Comparison of ENCODE assay signal across 18 cellular contexts in genomic region chr1:91784191-91784590, GRCh38.
DNase-seq lines count a peak whose midpoint lies in the region; ATAC-seq, FAIRE-seq and TF ChIP-seq lines count a peak whose summit lies in the region.
"Had no signal": no experiment of that assay in that cellular context is flagged by ENCODE, and none has a peak within 500 bp of the region (broad histone marks: within the 10 kb centered on the region; RNA-seq: fewer than 3 reads in every experiment).

No MANE protein-coding gene starts in this region.

- CTCF ChIA-PET in HepG2 (lab: Yijun Ruan, JAX; ENCODE audit: low intra/inter-chr PET ratio, low total read pairs) = no interaction called here

- TF ChIP-seq EP300 in HepG2 (IDR thresholded peaks at IDR 0.05; ENCODE audit: low read depth in 2 of 2, low read length in 2 of 2) = no peak
- TF ChIP-seq EP300 in HepG2 (CRISPR knock-in tag; IDR thresholded peaks at IDR 0.05; ENCODE audit: borderline replicate concordance) = no peak

- no peaks in the 10 kb centered on the region; the same call in 1 of the 2 replicates for H4K20me1 ChIP-seq in HepG2 (ENCODE audit: insufficient read depth, low read length)

- in situ Hi-C loops in HepG2 (cut with HindIII; ENCODE audit: extremely low pct_ligation_motif_present, low pct_unique_long_range_greater_than_20kb) = no loop called here

- no peak for DNase-seq in right lobe of liver
- no peak for DNase-seq in HepG2 (ENCODE audit: low spot score)
- no peak for DNase-seq in lower lobe of right lung
- no peak for DNase-seq in activated gamma-delta T cell treated with Interleukin-2 at 50 U/mL for 16 hours
- DNase-seq in T1000 (lab: John Stamatoyannopoulos, UW) = no peak
- no peak for DNase-seq in dedifferentiated amniotic fluid mesenchymal stem cell (ENCODE audit: extremely low spot score)
- no peak for DNase-seq in amygdala (lab: John Stamatoyannopoulos, UW)
- DNase-seq: activated CD4-positive, alpha-beta T cell treated with anti-CD3 and anti-CD28 coated beads for 4 hours; activated T-cell treated with anti-CD3 and anti-CD28 coated beads, Interleukin-2, amount 50 U/mL, for 1 hour; left colon; naive B cell; NCI-H2029 treated with DMSO at 0.1 percent for 48 hours; right cardiac atrium; stimulated activated CD4-positive, alpha-beta T cell treated with anti-CD3 and anti-CD28 coated beads, Interleukin-4, amount 100 ng/mL, for 24 hours had no signal

- TF ChIP-seq POLR2A in right lobe of liver (IDR thresholded peaks at IDR 0.05) (no peak), HepG2 (IDR thresholded peaks at IDR 0.05; ENCODE audit: insufficient read depth in 1 of 2, low read depth in 2 of 2, low read length in 2 of 2) (no peak)

- BruUV-seq in HepG2 (replicated peaks; lab: Mats Ljungman, UMichigan) = no TSS peak

- FAIRE-seq in HepG2 (lab: Jason Lieb, UNC) = no peak
- FAIRE-seq: A549, GM18507 had no signal

- TF ChIP-seq CTCF in right lobe of liver (IDR thresholded peaks at IDR 0.05) (no peak), HepG2 (CRISPR knock-in tag; IDR thresholded peaks at IDR 0.05) (no peak), lower lobe of right lung (IDR thresholded peaks at IDR 0.05) (no peak)

- intact Hi-C loops in right lobe of liver (cut with DNase I) (no loop called here), HepG2 (cut with micrococcal nuclease; ENCODE audit: unreplicated experiment) (no loop called here), lower lobe of right lung (cut with DNase I) (no loop called here)

- no peaks in the 10 kb centered on the region for H3K27me3 ChIP-seq in right lobe of liver
- no peaks in the 10 kb centered on the region for H3K27me3 ChIP-seq in HepG2 (ENCODE audit: control insufficient read depth in 1 of 2, insufficient read depth in 2 of 2, low read length in 2 of 2)
- H3K27me3 ChIP-seq in lower lobe of right lung (ENCODE audit: low read depth) = no peaks in the 10 kb centered on the region

- H3K27ac ChIP-seq in right lobe of liver = peak overlapping the region in 2 of 3 donors; percentile 0 to 35
- H3K27ac ChIP-seq in HepG2 (ENCODE audit: extremely low read length, insufficient read depth, low read length) = no peak overlapping the region
- H3K27ac ChIP-seq in lower lobe of right lung = peak overlapping the region; percentile 12
- H3K27ac ChIP-seq: HL-60 had no signal

- no peaks in the 10 kb centered on the region for H3K9me3 ChIP-seq in right lobe of liver
- no peaks in the 10 kb centered on the region for H3K9me3 ChIP-seq in HepG2 (ENCODE audit: low read length)
- no peaks in the 10 kb centered on the region for H3K9me3 ChIP-seq in lower lobe of right lung
- H3K9me3 ChIP-seq: A549 had no signal

- no peak for ATAC-seq in right lobe of liver
- ATAC-seq in HepG2 = no peak
- peak; percentile 52 for ATAC-seq in HG03342 (IDR thresholded peaks at IDR 0.05; ENCODE audit: unreplicated experiment)
- no peak for ATAC-seq in lower lobe of right lung
- ATAC-seq: A549, left colon had no signal

- TF ChIP-seq RAD21 in HepG2 (CRISPR knock-in tag; IDR thresholded peaks at IDR 0.05) = no peak

- no peak overlapping the region for H2AFZ ChIP-seq in HepG2 (ENCODE audit: low read length)

- H3K9ac ChIP-seq in HepG2 (ENCODE audit: insufficient read depth, low read depth, low read length) = no peak overlapping the region

- H3K4me1 ChIP-seq in right lobe of liver = peaks cover 0 to 20% (median 0%) of the 10 kb centered on the region in 4 donors
- peaks cover 24% of the 10 kb centered on the region for H3K4me1 ChIP-seq in HepG2 (ENCODE audit: insufficient read depth, low read length)
- peaks cover 53% of the 10 kb centered on the region for H3K4me1 ChIP-seq in lower lobe of right lung

- H3K4me2 ChIP-seq in HepG2 (ENCODE audit: low read depth, low read length) = no peak overlapping the region

- no peak overlapping the region for H3K4me3 ChIP-seq in right lobe of liver
- no peak overlapping the region for H3K4me3 ChIP-seq in HepG2 (replicated peaks in 1 of 3; ENCODE audit: insufficient read depth in 1 of 3, low read depth in 2 of 3, low read length in 3 of 3)
- H3K4me3 ChIP-seq in lower lobe of right lung = no peak overlapping the region
- H3K4me3 ChIP-seq: A549 had no signal

- peaks cover 43% of the 10 kb centered on the region for H3K79me2 ChIP-seq in HepG2 (ENCODE audit: insufficient read depth, low read length)

- H3K36me3 ChIP-seq in right lobe of liver (no peaks in the 10 kb centered on the region), HepG2 (replicated peaks in 1 of 2; ENCODE audit: control insufficient read depth in 1 of 2, insufficient read depth in 2 of 2, low read length in 2 of 2) (peaks cover 19 to 80% of the 10 kb centered on the region in 2 experiments), lower lobe of right lung (peaks cover 5% of the 10 kb centered on the region)

- WGBS in right lobe of liver (ENCODE audit: insufficient coverage, low coverage, low lambda C conversion rate, missing lambda C conversion rate) = 88% methylated on average over 3 of the region's 3 CpGs
- WGBS in HepG2 (ENCODE audit: low lambda C conversion rate) = 98% methylated on average over 3 of the region's 3 CpGs

- POLR2A ChIA-PET in HepG2 (lab: Yijun Ruan, JAX) = no interaction called here

TF ChIP-seq in HepG2, 621 proteins besides CTCF, POLR2A, EP300 and RAD21:
- no peak for TF ChIP-seq DNMT3B (CRISPR knock-in tag; conservative IDR thresholded peaks at IDR 0.05)
- no peak for TF ChIP-seq MIER2 (CRISPR knock-in tag; IDR thresholded peaks at IDR 0.05)
- no peak for TF ChIP-seq ZBTB3 (CRISPR knock-in tag; IDR thresholded peaks at IDR 0.05; ENCODE audit: borderline replicate concordance, low read depth)
- TF ChIP-seq MYPOP (CRISPR knock-in tag; IDR thresholded peaks at IDR 0.05) = no peak
- TF ChIP-seq E2F5 (CRISPR knock-in tag; conservative IDR thresholded peaks at IDR 0.05) = no peak
- no peak for TF ChIP-seq NONO (IDR thresholded peaks at IDR 0.05)
- no peak for TF ChIP-seq NONO (CRISPR knock-in tag; conservative IDR thresholded peaks at IDR 0.05)
- no peak for TF ChIP-seq HNRNPK (IDR thresholded peaks at IDR 0.05; ENCODE audit: low read depth, low read length, poor library complexity, severe bottlenecking)
- no peak for TF ChIP-seq ZNF83 (CRISPR knock-in tag; IDR thresholded peaks at IDR 0.05; ENCODE audit: borderline replicate concordance)
- TF ChIP-seq SMAD1 (CRISPR knock-in tag; IDR thresholded peaks at IDR 0.05; ENCODE audit: borderline replicate concordance, low read depth) = no peak
- TF ChIP-seq ZNF547 (CRISPR knock-in tag; IDR thresholded peaks at IDR 0.05) = no peak
- no peak for TF ChIP-seq PHB2 (IDR thresholded peaks at IDR 0.05; ENCODE audit: partially characterized antibody)
- TF ChIP-seq ZNF331 (CRISPR knock-in tag; IDR thresholded peaks at IDR 0.05) = no peak
- TF ChIP-seq PRDM4 (CRISPR knock-in tag; IDR thresholded peaks at IDR 0.05; ENCODE audit: borderline replicate concordance) = no peak
- TF ChIP-seq DRAP1 (CRISPR knock-in tag; IDR thresholded peaks at IDR 0.05) = no peak
- no peak for TF ChIP-seq GLMP (CRISPR knock-in tag; IDR thresholded peaks at IDR 0.05; ENCODE audit: borderline replicate concordance)
- no peak for TF ChIP-seq ZNF121 (CRISPR knock-in tag; IDR thresholded peaks at IDR 0.05)
